In genomic region chr19:48750351-48750750, GRCh38 we compare ENCODE assay signal across 31 cellular contexts. TPM values are rescaled to one million over a fixed set of nuclear protein-coding genes. Genes with fewer than 3 reads are reported as not detected.
"Had no signal": no experiment of that assay in that cellular context is flagged by ENCODE, and none has a peak within 500 bp of the region (broad histone marks: within the 10 kb centered on the region; RNA-seq: fewer than 3 reads in every experiment).

No MANE protein-coding gene starts in this region.

- H3K9me3 ChIP-seq: breast epithelium, heart right ventricle, mucosa of descending colon, psoas muscle, suprapubic skin, tibial nerve had no signal

- H2AFZ ChIP-seq: parathyroid adenoma had no signal

- H3K4me3 ChIP-seq: mucosa of descending colon, smooth muscle cell, suprapubic skin, tibial nerve had no signal

- H3K4me1 ChIP-seq: breast epithelium, foreskin keratinocyte had no signal

- H3K27ac ChIP-seq: breast epithelium, esophagus muscularis mucosa, foreskin keratinocyte, parathyroid adenoma, psoas muscle, suprapubic skin, tibial nerve had no signal

- ATAC-seq: activated CD4-positive, alpha-beta T cell treated with anti-CD3 and anti-CD28 coated beads for 36 hours; activated CD8-positive, alpha-beta memory T cell treated with anti-CD3 and anti-CD28 coated beads, Interleukin-2, amount 10 ng/mL, durations not matched to agents 7 days and 5 days; activated CD8-positive, alpha-beta T cell treated with anti-CD3 and anti-CD28 coated beads, Interleukin-2, amount 10 ng/mL, durations not matched to agents 7 days and 5 days; activated naive CD8-positive, alpha-beta T cell treated with anti-CD3 and anti-CD28 coated beads, Interleukin-2, amount 50 U/mL, for 24 hours; foreskin keratinocyte; heart right ventricle; mucosa of descending colon; psoas muscle; stimulated activated naive B cell treated with anti-CD40 and anti-IgM and Interleukin-4, amounts not matched to agents 10 μg/mL and 1 μg/mL and 100 μg/mL, for 72 hours had no signal

- H3K9ac ChIP-seq: parathyroid adenoma had no signal

- H3K27ac Mint-ChIP-seq: activated B cell treated with CpG ODN at 0.5 μM for 24 hours; activated CD4-positive, alpha-beta T cell treated with anti-CD3 and anti-CD28 coated beads for 36 hours; activated CD8-positive, alpha-beta memory T cell treated with anti-CD3 and anti-CD28 coated beads, Interleukin-2, amount 10 ng/mL, durations not matched to agents 7 days and 5 days; activated CD8-positive, alpha-beta T cell treated with anti-CD3 and anti-CD28 coated beads, Interleukin-2, amount 10 ng/mL, durations not matched to agents 7 days and 5 days; activated naive CD4-positive, alpha-beta T cell treated with anti-CD3 and anti-CD28 coated beads, Interleukin-2, amount 50 U/mL, for 24 hours; activated naive CD8-positive, alpha-beta T cell treated with anti-CD3 and anti-CD28 coated beads, Interleukin-2, amount 50 U/mL, for 24 hours; activated T-helper 2 cell treated with anti-CD3 and anti-CD28 coated beads, Interferon-gamma antibody, Interleukin-2, Interleukin-4, amounts not matched to agents 10 μg/mL and 5 μg/mL and 100 μg/mL, durations not matched to agents 14 hours and 24 hours and 36 hours; dendritic cell treated with granulocyte-macrophage colony-stimulating factor and Interleukin-4, amounts not matched to agents 40 ng/mL and 50 ng/mL, for 4 days; endodermal cell; nephron progenitor cell had no signal

- DNase-seq: activated B cell treated with CpG ODN at 0.5 μM for 24 hours; activated CD4-positive, alpha-beta T cell treated with anti-CD3 and anti-CD28 coated beads for 36 hours; activated CD8-positive, alpha-beta memory T cell treated with anti-CD3 and anti-CD28 coated beads, Interleukin-2, amount 10 ng/mL, durations not matched to agents 7 days and 5 days; activated CD8-positive, alpha-beta T cell treated with anti-CD3 and anti-CD28 coated beads, Interleukin-2, amount 10 ng/mL, durations not matched to agents 7 days and 5 days; activated naive CD8-positive, alpha-beta T cell treated with anti-CD3 and anti-CD28 coated beads, Interleukin-2, amount 50 U/mL, for 24 hours; activated T-cell treated with anti-CD3 and anti-CD28 coated beads, Interleukin-2, amount 50 U/mL, for 48 hours; amygdala; central memory CD4-positive, alpha-beta T cell; foreskin keratinocyte; heart right ventricle; islet precursor cell; mesendoderm; mucosa of descending colon; nephron progenitor cell; psoas muscle; stimulated activated CD4-positive, alpha-beta T cell treated with anti-CD3 and anti-CD28 coated beads, Interleukin-15, amount 100 ng/mL, for 24 hours; stimulated activated CD4-positive, alpha-beta T cell treated with anti-CD3 and anti-CD28 coated beads, Interleukin-2, amount 100 ng/mL, for 24 hours; stimulated activated naive B cell treated with anti-CD40 and anti-IgM and Interleukin-4, amounts not matched to agents 10 μg/mL and 1 μg/mL and 100 μg/mL, for 72 hours; T-helper 2 cell had no signal

- H3K27me3 ChIP-seq: breast epithelium, foreskin keratinocyte, suprapubic skin had no signal

- H3K9me3 Mint-ChIP-seq: activated naive CD4-positive, alpha-beta T cell treated with anti-CD3 and anti-CD28 coated beads, Interleukin-2, amount 50 U/mL, for 24 hours; activated naive CD8-positive, alpha-beta T cell treated with anti-CD3 and anti-CD28 coated beads, Interleukin-2, amount 50 U/mL, for 24 hours; activated T-helper 2 cell treated with anti-CD3 and anti-CD28 coated beads, Interferon-gamma antibody, Interleukin-2, Interleukin-4, amounts not matched to agents 10 μg/mL and 5 μg/mL and 100 μg/mL, durations not matched to agents 14 hours and 24 hours and 36 hours; endodermal cell had no signal

- H3K36me3 Mint-ChIP-seq: activated CD8-positive, alpha-beta memory T cell treated with anti-CD3 and anti-CD28 coated beads, Interleukin-2, amount 10 ng/mL, durations not matched to agents 7 days and 5 days; activated naive CD4-positive, alpha-beta T cell treated with anti-CD3 and anti-CD28 coated beads, Interleukin-2, amount 50 U/mL, for 24 hours had no signal

- H3K36me3 ChIP-seq: breast epithelium, tibial nerve had no signal

- H3K4me3 Mint-ChIP-seq: activated CD4-positive, alpha-beta T cell treated with anti-CD3 and anti-CD28 coated beads for 36 hours; activated CD8-positive, alpha-beta memory T cell treated with anti-CD3 and anti-CD28 coated beads, Interleukin-2, amount 10 ng/mL, durations not matched to agents 7 days and 5 days; activated CD8-positive, alpha-beta T cell treated with anti-CD3 and anti-CD28 coated beads, Interleukin-2, amount 10 ng/mL, durations not matched to agents 7 days and 5 days; activated naive CD4-positive, alpha-beta T cell treated with anti-CD3 and anti-CD28 coated beads, Interleukin-2, amount 50 U/mL, for 24 hours; activated naive CD8-positive, alpha-beta T cell treated with anti-CD3 and anti-CD28 coated beads, Interleukin-2, amount 50 U/mL, for 24 hours; dendritic cell treated with granulocyte-macrophage colony-stimulating factor and Interleukin-4, amounts not matched to agents 40 ng/mL and 50 ng/mL, for 4 days had no signal

- H3K4me2 ChIP-seq: smooth muscle cell had no signal

RNA-seq across cellular contexts. Expression of gene FUT1, which starts 2.1 kb away (rescaled TPM):
- total RNA-seq: activated B cell treated with CpG ODN at 0.5 μM for 24 hours had no signal

RNA-seq across cellular contexts. Expression of gene IZUMO1, which starts 3.6 kb away (rescaled TPM):
- total RNA-seq: activated B cell treated with CpG ODN at 0.5 μM for 24 hours; activated CD4-positive, alpha-beta T cell treated with anti-CD3 and anti-CD28 coated beads for 36 hours; activated CD8-positive, alpha-beta memory T cell treated with anti-CD3 and anti-CD28 coated beads, Interleukin-2, amount 10 ng/mL, durations not matched to agents 7 days and 5 days; activated CD8-positive, alpha-beta T cell treated with anti-CD3 and anti-CD28 coated beads, Interleukin-2, amount 10 ng/mL, durations not matched to agents 7 days and 5 days; esophagus muscularis mucosa; glomerular endothelial cell; lower leg skin; mucosa of descending colon had no signal
- polyA plus RNA-seq: smooth muscle cell had no signal

RNA-seq across cellular contexts. Expression of gene FGF21, which starts 5.0 kb away (rescaled TPM):
- total RNA-seq: activated B cell treated with CpG ODN at 0.5 μM for 24 hours; activated CD4-positive, alpha-beta T cell treated with anti-CD3 and anti-CD28 coated beads for 36 hours; activated CD8-positive, alpha-beta memory T cell treated with anti-CD3 and anti-CD28 coated beads, Interleukin-2, amount 10 ng/mL, durations not matched to agents 7 days and 5 days; activated CD8-positive, alpha-beta T cell treated with anti-CD3 and anti-CD28 coated beads, Interleukin-2, amount 10 ng/mL, durations not matched to agents 7 days and 5 days; activated T-helper 2 cell treated with anti-CD3 and anti-CD28 coated beads, Interferon-gamma antibody, Interleukin-2, Interleukin-4, amounts not matched to agents 10 μg/mL and 5 μg/mL and 100 μg/mL, durations not matched to agents 14 hours and 24 hours and 36 hours; breast epithelium; endodermal cell; esophagus muscularis mucosa; foreskin keratinocyte; glomerular endothelial cell; heart right ventricle; lower leg skin; mucosa of descending colon; smooth muscle cell; suprapubic skin; tibial nerve had no signal
- polyA plus RNA-seq: foreskin keratinocyte, heart right ventricle, smooth muscle cell had no signal

RNA-seq across cellular contexts. Expression of gene RASIP1, which starts 9.9 kb away (rescaled TPM):
- total RNA-seq: activated CD8-positive, alpha-beta memory T cell treated with anti-CD3 and anti-CD28 coated beads, Interleukin-2, amount 10 ng/mL, durations not matched to agents 7 days and 5 days had no signal
